In the genomic region with DNA sequence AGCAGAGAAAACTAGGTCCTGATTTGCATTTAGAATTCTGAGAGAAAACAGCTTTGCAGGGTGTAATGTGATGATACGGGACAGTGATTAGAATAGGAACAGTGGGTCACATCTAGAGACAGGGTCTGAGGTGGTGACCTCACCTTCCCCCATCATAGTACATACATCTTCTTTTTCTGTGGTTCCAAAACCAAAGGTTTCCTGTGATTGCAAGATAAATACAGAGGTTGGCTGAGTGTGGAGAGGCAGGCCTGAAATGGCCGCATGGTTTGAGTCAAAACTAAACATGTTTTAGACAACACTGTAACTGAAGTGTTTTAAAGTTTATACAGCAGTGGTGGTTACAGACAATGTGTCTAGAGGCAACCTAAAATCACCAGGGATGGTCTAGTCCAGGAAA, we compare ENCODE assay signal across 16 cellular contexts. TPM values are rescaled to one million over a fixed set of nuclear protein-coding genes. Genes with fewer than 3 reads are reported as not detected.
DNase-seq lines count a peak whose midpoint lies in the region; ATAC-seq and TF ChIP-seq lines count a peak whose summit lies in the region.
"Had no signal": no experiment of that assay in that cellular context is flagged by ENCODE, and none has a peak within 500 bp of the region (broad histone marks: within the 10 kb centered on the region; RNA-seq: fewer than 3 reads in every experiment).

No MANE protein-coding gene starts in this region.

- peaks cover 2% of the 10 kb centered on the region for H3K27me3 Mint-ChIP-seq in activated naive CD8-positive, alpha-beta T cell treated with anti-CD3 and anti-CD28 coated beads, Interleukin-2, amount 50 U/mL, for 24 hours
- peaks cover 4% of the 10 kb centered on the region for H3K27me3 Mint-ChIP-seq in activated T-helper 1 cell treated with anti-CD3 and anti-CD28 coated beads, Interleukin-12 subunit alpha, Interleukin-12 subunit beta, Interleukin-2, Interleukin-4 antibody, amounts not matched to agents 30 ng/mL and 10 ng/mL and 1 ng/mL, durations not matched to agents 14 hours and 24 hours and 36 hours (ENCODE audit: insufficient read depth)

- TF ChIP-seq CTCF in coronary artery (IDR thresholded peaks at IDR 0.05): no peak

- ATAC-seq in GM18520 (IDR thresholded peaks at IDR 0.05; ENCODE audit: unreplicated experiment) (peak; percentile 58), GM21390 (IDR thresholded peaks at IDR 0.05; ENCODE audit: unreplicated experiment) (peak; percentile 56), HG03064 (IDR thresholded peaks at IDR 0.05; ENCODE audit: low read depth, unreplicated experiment) (peak; percentile 54)
- peak; percentile 65 for ATAC-seq in activated naive CD8-positive, alpha-beta T cell treated with anti-CD3 and anti-CD28 coated beads, Interleukin-2, amount 50 U/mL, for 24 hours
- ATAC-seq: K562 had no signal

- H3K4me3 Mint-ChIP-seq in activated naive CD8-positive, alpha-beta T cell treated with anti-CD3 and anti-CD28 coated beads, Interleukin-2, amount 50 U/mL, for 24 hours: no peak overlapping the region
- no peak overlapping the region for H3K4me3 Mint-ChIP-seq in activated T-helper 1 cell treated with anti-CD3 and anti-CD28 coated beads, Interleukin-12 subunit alpha, Interleukin-12 subunit beta, Interleukin-2, Interleukin-4 antibody, amounts not matched to agents 30 ng/mL and 10 ng/mL and 1 ng/mL, durations not matched to agents 14 hours and 24 hours and 36 hours
- H3K4me3 Mint-ChIP-seq: CD4-positive, CD25-positive, alpha-beta regulatory T cell had no signal

- H3K4me1 Mint-ChIP-seq in activated naive CD8-positive, alpha-beta T cell treated with anti-CD3 and anti-CD28 coated beads, Interleukin-2, amount 50 U/mL, for 24 hours: peaks cover 4% of the 10 kb centered on the region
- H3K4me1 Mint-ChIP-seq in activated T-helper 1 cell treated with anti-CD3 and anti-CD28 coated beads, Interleukin-12 subunit alpha, Interleukin-12 subunit beta, Interleukin-2, Interleukin-4 antibody, amounts not matched to agents 30 ng/mL and 10 ng/mL and 1 ng/mL, durations not matched to agents 14 hours and 24 hours and 36 hours (ENCODE audit: low read depth): no peaks in the 10 kb centered on the region
- H3K4me1 Mint-ChIP-seq: CD4-positive, CD25-positive, alpha-beta regulatory T cell had no signal

- no peak overlapping the region for H3K4me3 ChIP-seq in coronary artery
- H3K4me3 ChIP-seq: K562, SJCRH30, tibial nerve had no signal

- H3K27ac Mint-ChIP-seq in activated naive CD8-positive, alpha-beta T cell treated with anti-CD3 and anti-CD28 coated beads, Interleukin-2, amount 50 U/mL, for 24 hours: no peak overlapping the region
- H3K27ac Mint-ChIP-seq in activated T-helper 1 cell treated with anti-CD3 and anti-CD28 coated beads, Interleukin-12 subunit alpha, Interleukin-12 subunit beta, Interleukin-2, Interleukin-4 antibody, amounts not matched to agents 30 ng/mL and 10 ng/mL and 1 ng/mL, durations not matched to agents 14 hours and 24 hours and 36 hours: no peak overlapping the region
- H3K27ac Mint-ChIP-seq: CD4-positive, CD25-positive, alpha-beta regulatory T cell had no signal

- H3K9me3 Mint-ChIP-seq in activated naive CD8-positive, alpha-beta T cell treated with anti-CD3 and anti-CD28 coated beads, Interleukin-2, amount 50 U/mL, for 24 hours: no peaks in the 10 kb centered on the region
- H3K9me3 Mint-ChIP-seq in activated T-helper 1 cell treated with anti-CD3 and anti-CD28 coated beads, Interleukin-12 subunit alpha, Interleukin-12 subunit beta, Interleukin-2, Interleukin-4 antibody, amounts not matched to agents 30 ng/mL and 10 ng/mL and 1 ng/mL, durations not matched to agents 14 hours and 24 hours and 36 hours: no peaks in the 10 kb centered on the region

- no peak overlapping the region for H3K27ac ChIP-seq in coronary artery
- H3K27ac ChIP-seq: neutrophil, SJCRH30, tibial nerve had no signal

- H3K36me3 Mint-ChIP-seq in activated naive CD8-positive, alpha-beta T cell treated with anti-CD3 and anti-CD28 coated beads, Interleukin-2, amount 50 U/mL, for 24 hours (ENCODE audit: low read depth): no peaks in the 10 kb centered on the region
- H3K36me3 Mint-ChIP-seq in activated T-helper 1 cell treated with anti-CD3 and anti-CD28 coated beads, Interleukin-12 subunit alpha, Interleukin-12 subunit beta, Interleukin-2, Interleukin-4 antibody, amounts not matched to agents 30 ng/mL and 10 ng/mL and 1 ng/mL, durations not matched to agents 14 hours and 24 hours and 36 hours (ENCODE audit: low read depth): no peaks in the 10 kb centered on the region
- H3K36me3 Mint-ChIP-seq: CD4-positive, CD25-positive, alpha-beta regulatory T cell had no signal

- no peak for DNase-seq in activated naive CD8-positive, alpha-beta T cell treated with anti-CD3 and anti-CD28 coated beads, Interleukin-2, amount 50 U/mL, for 24 hours
- DNase-seq in coronary artery (ENCODE audit: low spot score): no peak
- no peak for DNase-seq in activated T-helper 1 cell treated with anti-CD3 and anti-CD28 coated beads, Interleukin-12 subunit alpha, Interleukin-12 subunit beta, Interleukin-2, Interleukin-4 antibody, amounts not matched to agents 30 ng/mL and 10 ng/mL and 1 ng/mL, durations not matched to agents 14 hours and 24 hours and 36 hours (ENCODE audit: low spot score)
- no peak for DNase-seq in cerebellar nuclear complex (lab: John Stamatoyannopoulos, UW)
- DNase-seq in NCI-H748 treated with DMSO at 0.1 percent for 48 hours (lab: John Stamatoyannopoulos, UW): no peak
- DNase-seq: CD4-positive, CD25-positive, alpha-beta regulatory T cell; erythroblast; NCI-H226; SJCRH30 had no signal

- intact Hi-C loops in activated T-helper 1 cell treated with anti-CD3 and anti-CD28 coated beads, Interleukin-12 subunit alpha, Interleukin-12 subunit beta, Interleukin-2, Interleukin-4 antibody, amounts not matched to agents 30 ng/mL and 10 ng/mL and 1 ng/mL, durations not matched to agents 14 hours and 24 hours and 36 hours (cut with micrococcal nuclease): no loop called here

RNA-seq across cellular contexts. Expression of a gene that starts 10.4 kb away (rescaled TPM):
- 30.1 and 37.2 TPM in 2 replicates for total RNA-seq in activated T-helper 1 cell treated with anti-CD3 and anti-CD28 coated beads, Interleukin-12 subunit alpha, Interleukin-12 subunit beta, Interleukin-2, Interleukin-4 antibody, amounts not matched to agents 30 ng/mL and 10 ng/mL and 1 ng/mL, durations not matched to agents 14 hours and 24 hours and 36 hours

RNA-seq across cellular contexts. Expression of a gene that starts 29.6 kb away (rescaled TPM):
- 0.02 TPM in 1 of 2 replicates, not detected in the other for total RNA-seq in activated T-helper 1 cell treated with anti-CD3 and anti-CD28 coated beads, Interleukin-12 subunit alpha, Interleukin-12 subunit beta, Interleukin-2, Interleukin-4 antibody, amounts not matched to agents 30 ng/mL and 10 ng/mL and 1 ng/mL, durations not matched to agents 14 hours and 24 hours and 36 hours
- total RNA-seq: CD4-positive, CD25-positive, alpha-beta regulatory T cell had no signal

RNA-seq across cellular contexts. Expression of a gene that starts 35.7 kb away (rescaled TPM):
- total RNA-seq in activated T-helper 1 cell treated with anti-CD3 and anti-CD28 coated beads, Interleukin-12 subunit alpha, Interleukin-12 subunit beta, Interleukin-2, Interleukin-4 antibody, amounts not matched to agents 30 ng/mL and 10 ng/mL and 1 ng/mL, durations not matched to agents 14 hours and 24 hours and 36 hours: not detected in 2 replicates
- total RNA-seq: activated CD8-positive, alpha-beta memory T cell treated with anti-CD3 and anti-CD28 coated beads for 36 hours; CD4-positive, CD25-positive, alpha-beta regulatory T cell; K562 had no signal
